Comparison of ENCODE assay signal across 16 cellular contexts in the genomic region with DNA sequence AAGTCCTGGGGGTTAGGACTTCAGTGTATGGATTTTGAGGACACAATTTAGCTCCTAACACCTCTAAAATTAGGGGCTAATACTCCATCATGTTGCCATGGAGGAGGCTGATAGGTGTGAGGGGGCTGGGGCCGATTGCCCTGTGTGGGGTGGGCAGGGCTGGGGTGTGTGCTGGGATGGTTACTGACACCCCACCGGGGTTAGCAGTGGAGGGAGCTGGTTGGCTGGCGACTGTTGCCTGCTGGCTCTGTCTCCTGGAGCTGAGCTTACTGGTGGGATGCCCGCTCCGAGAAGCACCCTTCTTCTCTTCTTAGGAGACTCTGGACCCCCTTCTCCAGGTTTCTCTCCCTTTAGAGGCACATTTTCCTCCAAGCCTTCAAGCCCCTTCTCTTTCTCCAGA. TPM values are rescaled to one million over a fixed set of nuclear protein-coding genes. Genes with fewer than 3 reads are reported as not detected.
"Had no signal": no experiment of that assay in that cellular context is flagged by ENCODE, and none has a peak within 500 bp of the region (broad histone marks: within the 10 kb centered on the region; RNA-seq: fewer than 3 reads in every experiment).

No MANE protein-coding gene starts in this region.

- H3K27ac ChIP-seq: parathyroid adenoma had no signal

- H3K4me1 ChIP-seq: breast epithelium, parathyroid adenoma had no signal

- H3K4me3 ChIP-seq: breast epithelium, dorsolateral prefrontal cortex, esophagus muscularis mucosa, heart left ventricle had no signal

- H3K9me3 Mint-ChIP-seq: activated B cell treated with CpG ODN at 0.5 μM for 24 hours; activated CD4-positive, alpha-beta T cell treated with anti-CD3 and anti-CD28 coated beads, Interleukin-2, amount 10 ng/mL, durations not matched to agents 7 days and 5 days; T-helper 1 cell treated with Interleukin-12 subunit alpha and Interleukin-12 subunit beta and Interleukin-4 antibody, amounts not matched to agents 30 μg/mL and 1 μg/mL, for 36 hours; type B pancreatic cell had no signal

- H3K9me3 ChIP-seq: breast epithelium, esophagus muscularis mucosa, heart left ventricle had no signal

- H3K27me3 ChIP-seq: breast epithelium, dorsolateral prefrontal cortex, esophagus muscularis mucosa, heart left ventricle had no signal

- DNase-seq: activated B cell treated with CpG ODN at 0.5 μM for 24 hours; activated CD4-positive, alpha-beta T cell treated with anti-CD3 and anti-CD28 coated beads, Interleukin-2, amount 10 ng/mL, durations not matched to agents 7 days and 5 days; activated naive CD4-positive, alpha-beta T cell; activated T-cell treated with anti-CD3 and anti-CD28 coated beads, Interleukin-2, amount 50 U/mL, for 1 hour; retina; SHP77; small intestine had no signal

- H3K4me3 Mint-ChIP-seq: activated B cell treated with CpG ODN at 0.5 μM for 24 hours; activated CD4-positive, alpha-beta T cell treated with anti-CD3 and anti-CD28 coated beads, Interleukin-2, amount 10 ng/mL, durations not matched to agents 7 days and 5 days; T-helper 1 cell treated with Interleukin-12 subunit alpha and Interleukin-12 subunit beta and Interleukin-4 antibody, amounts not matched to agents 30 μg/mL and 1 μg/mL, for 36 hours; type B pancreatic cell had no signal

- H3K27ac Mint-ChIP-seq: activated B cell treated with CpG ODN at 0.5 μM for 24 hours; activated CD4-positive, alpha-beta T cell treated with anti-CD3 and anti-CD28 coated beads, Interleukin-2, amount 10 ng/mL, durations not matched to agents 7 days and 5 days; type B pancreatic cell had no signal

- ATAC-seq: heart left ventricle had no signal

- H3K27me3 Mint-ChIP-seq: activated B cell treated with CpG ODN at 0.5 μM for 24 hours; activated CD4-positive, alpha-beta T cell treated with anti-CD3 and anti-CD28 coated beads, Interleukin-2, amount 10 ng/mL, durations not matched to agents 7 days and 5 days; type B pancreatic cell had no signal

RNA-seq across cellular contexts. Expression of a gene that starts 22.2 kb away (rescaled TPM):
- total RNA-seq: activated B cell treated with CpG ODN at 0.5 μM for 24 hours, fibroblast of villous mesenchyme, kidney epithelial cell had no signal
